Comparison of ENCODE assay signal across 9 cellular contexts in genomic region chr1:24289937-24290595, GRCh38. TPM values are rescaled to one million over a fixed set of nuclear protein-coding genes. Genes with fewer than 3 reads are reported as not detected.
DNase-seq lines count a peak whose midpoint lies in the region; ATAC-seq and TF ChIP-seq lines count a peak whose summit lies in the region.
"Had no signal": no experiment of that assay in that cellular context is flagged by ENCODE, and none has a peak within 500 bp of the region (broad histone marks: within the 10 kb centered on the region; RNA-seq: fewer than 3 reads in every experiment).

No MANE protein-coding gene starts in this region.

- POLR2A ChIA-PET in HEK293 (lab: Yijun Ruan, JAX) = interaction anchor here (1.5 kb wide), 1 partner anchor 32 kb away, joined by 4 read pairs; no protein-coding TSS in a partner anchor
- POLR2A ChIA-PET in CD4-positive, alpha-beta memory T cell (lab: Charles Lee; ENCODE audit: partially characterized antibody) = no interaction called here

- H3K36me3 ChIP-seq in HEK293 (ENCODE audit: control insufficient read depth in 2 of 2, insufficient read depth in 1 of 2, low read length in 2 of 2) = no peaks in the 10 kb centered on the region
- no peaks in the 10 kb centered on the region for H3K36me3 ChIP-seq in SJCRH30
- no peaks in the 10 kb centered on the region for H3K36me3 ChIP-seq in stomach
- H3K36me3 ChIP-seq in CD4-positive, alpha-beta memory T cell (ENCODE audit: insufficient read depth, low read length) = no peaks in the 10 kb centered on the region
- no peaks in the 10 kb centered on the region for H3K36me3 ChIP-seq in smooth muscle cell (ENCODE audit: low read depth)

- H3K4me2 ChIP-seq in smooth muscle cell = no peak overlapping the region

- peaks cover 3% of the 10 kb centered on the region for H3F3A ChIP-seq in smooth muscle cell (ENCODE audit: low read depth)

- H3K4me1 ChIP-seq in HEK293 (ENCODE audit: control insufficient read depth, insufficient read depth, low read length) (peaks cover 8% of the 10 kb centered on the region), SJCRH30 (peaks cover 4% of the 10 kb centered on the region; the same call in 1 of the 2 replicates), stomach (peaks cover 0 to 17% (median 7%) of the 10 kb centered on the region in 4 donors), smooth muscle cell (ENCODE audit: low read depth) (peaks cover 9% of the 10 kb centered on the region)
- H3K4me1 ChIP-seq in CD4-positive, alpha-beta memory T cell (ENCODE audit: insufficient read depth, low read length) = no peaks in the 10 kb centered on the region

- TF ChIP-seq EP300 in stomach (IDR thresholded peaks at IDR 0.05) = no peak

- no peaks in the 10 kb centered on the region for H3K36me3 Mint-ChIP-seq in CD4-positive, alpha-beta memory T cell
- H3K36me3 Mint-ChIP-seq: IgD-negative memory B cell had no signal

- no peak overlapping the region for H2AFZ ChIP-seq in smooth muscle cell (ENCODE audit: low read depth)

- no peaks in the 10 kb centered on the region for H3K79me2 ChIP-seq in smooth muscle cell (ENCODE audit: low read depth)

- CTCF ChIA-PET in HEK293 (lab: Yijun Ruan, JAX) = interaction anchor here (0.6 to 2.8 kb wide), 6 partner anchors 22 to 783 kb away, joined by 3 to 21 read pairs (median 6); no protein-coding TSS in a partner anchor
- CTCF ChIA-PET in CD4-positive, alpha-beta memory T cell (lab: Charles Lee; ENCODE audit: partially characterized antibody) = no interaction called here

- TF ChIP-seq POLR2A in stomach (IDR thresholded peaks at IDR 0.05) = no peak

- intact Hi-C loops in Right ventricle myocardium superior (cut with DNase I) = no loop called here
- intact Hi-C loops in stomach (cut with DNase I; ENCODE audit: low total_unique reads) = no loop called here
- intact Hi-C loops in CD4-positive, alpha-beta memory T cell (cut with micrococcal nuclease) = no loop called here

- TF ChIP-seq CTCF in HEK293 (tag by site-specific recombination; IDR thresholded peaks at IDR 0.05) = no peak
- no peak for TF ChIP-seq CTCF in stomach (IDR thresholded peaks at IDR 0.05)
- TF ChIP-seq CTCF in smooth muscle cell (IDR thresholded peaks at IDR 0.05; ENCODE audit: borderline replicate concordance, insufficient read depth, poor library complexity, severe bottlenecking) = no peak

- H3K27me3 ChIP-seq in SJCRH30 (peaks cover 13% of the 10 kb centered on the region), stomach (no peaks in the 10 kb centered on the region), smooth muscle cell (ENCODE audit: low read depth) (no peaks in the 10 kb centered on the region)
- no peaks in the 10 kb centered on the region for H3K27me3 ChIP-seq in CD4-positive, alpha-beta memory T cell (ENCODE audit: insufficient read depth, low read length)

- no peak overlapping the region for H3K9ac ChIP-seq in smooth muscle cell (ENCODE audit: low read depth)

- H3K27ac ChIP-seq in HEK293 (ENCODE audit: extremely low read depth, low read depth, low read length) (peak overlapping the region; percentile 29; the same call in 1 of the 2 replicates), SJCRH30 (no peak overlapping the region), stomach (no peak overlapping the region), smooth muscle cell (ENCODE audit: low read depth) (no peak overlapping the region)
- H3K27ac ChIP-seq in CD4-positive, alpha-beta memory T cell (ENCODE audit: low read depth, low read length) = no peak overlapping the region

- H3K9me3 Mint-ChIP-seq in CD4-positive, alpha-beta memory T cell = no peaks in the 10 kb centered on the region
- H3K9me3 Mint-ChIP-seq: IgD-negative memory B cell had no signal

- 56 to 64% (median 58%) methylated on average over 15 of the region's 15 CpGs for WGBS in stomach, 5 donors
- 89% methylated on average over 15 of the region's 15 CpGs for WGBS in smooth muscle cell (ENCODE audit: low lambda C conversion rate)

- H3K4me3 ChIP-seq in HEK293 (ENCODE audit: low read depth, low read length) (no peak overlapping the region), SJCRH30 (no peak overlapping the region), stomach (no peak overlapping the region), smooth muscle cell (no peak overlapping the region)
- no peak overlapping the region for H3K4me3 ChIP-seq in CD4-positive, alpha-beta memory T cell (ENCODE audit: low read length in 2 of 2)

- peak; percentile 98 for ATAC-seq in Right ventricle myocardium superior (ENCODE audit: poor library complexity)
- no peak for ATAC-seq in GM19397 (IDR thresholded peaks at IDR 0.05; ENCODE audit: unreplicated experiment)
- no peak for ATAC-seq in HG03039 (IDR thresholded peaks at IDR 0.05; ENCODE audit: unreplicated experiment)

- H4K20me1 ChIP-seq in smooth muscle cell (ENCODE audit: low read depth) = no peaks in the 10 kb centered on the region

- H3K4me1 Mint-ChIP-seq in CD4-positive, alpha-beta memory T cell = no peaks in the 10 kb centered on the region
- H3K4me1 Mint-ChIP-seq: IgD-negative memory B cell had no signal

- peak; percentile 70 for DNase-seq in SJCRH30
- peak; percentile 92 for DNase-seq in Right ventricle myocardium superior
- DNase-seq in stomach = peak; percentile 67
- DNase-seq in CD4-positive, alpha-beta memory T cell = no peak
- no peak for DNase-seq in smooth muscle cell (lab: John Stamatoyannopoulos, UW; ENCODE audit: unreplicated experiment)

- H3K27me3 Mint-ChIP-seq in CD4-positive, alpha-beta memory T cell = peaks cover 1 to 6% of the 10 kb centered on the region in 2 donors
- H3K27me3 Mint-ChIP-seq: IgD-negative memory B cell had no signal

- H3K4me3 Mint-ChIP-seq in CD4-positive, alpha-beta memory T cell = peak overlapping the region in 1 of 8 donors; percentile 36
- H3K4me3 Mint-ChIP-seq: IgD-negative memory B cell had no signal

- peak overlapping the region in 1 of 7 donors; percentile 83 for H3K27ac Mint-ChIP-seq in CD4-positive, alpha-beta memory T cell
- H3K27ac Mint-ChIP-seq: IgD-negative memory B cell had no signal

- H3K9me3 ChIP-seq in HEK293 (ENCODE audit: control insufficient read depth, insufficient read depth, low read depth, low read length) = no peaks in the 10 kb centered on the region
- no peaks in the 10 kb centered on the region for H3K9me3 ChIP-seq in SJCRH30 (replicated peaks)
- no peaks in the 10 kb centered on the region for H3K9me3 ChIP-seq in stomach
- H3K9me3 ChIP-seq in CD4-positive, alpha-beta memory T cell (ENCODE audit: control insufficient read depth in 1 of 2, low read length in 2 of 2) = no peaks in the 10 kb centered on the region
- H3K9me3 ChIP-seq in smooth muscle cell (replicated peaks; ENCODE audit: low read depth) = no peaks in the 10 kb centered on the region

TF ChIP-seq in HEK293, 187 proteins besides CTCF, POLR2A, EP300 and RAD21 (continues in another document):
- TF ChIP-seq ZNF2 (tag by site-specific recombination; IDR thresholded peaks at IDR 0.05) (peak; percentile 79; the same call in 1 of the 2 replicates), ZNF488 (tag by site-specific recombination; IDR thresholded peaks at IDR 0.05) (no peak), GLI2 (tag by site-specific recombination; IDR thresholded peaks at IDR 0.05; ENCODE audit: borderline replicate concordance, low read depth) (no peak), ZSCAN4 (tag by site-specific recombination; IDR thresholded peaks at IDR 0.05) (no peak), ZNF169 (tag by site-specific recombination; IDR thresholded peaks at IDR 0.05) (no peak), ZBTB17 (tag by site-specific recombination; IDR thresholded peaks at IDR 0.05) (peak; percentile 87), BCL11A (tag by site-specific recombination; IDR thresholded peaks at IDR 0.05; ENCODE audit: low read depth) (peak; percentile 85; the same call in 1 of the 2 replicates), MYNN (tag by site-specific recombination; IDR thresholded peaks at IDR 0.05; ENCODE audit: borderline replicate concordance) (no peak), ZNF513 (tag by site-specific recombination; IDR thresholded peaks at IDR 0.05) (no peak), ZFP69B (tag by site-specific recombination; IDR thresholded peaks at IDR 0.05) (peak; percentile 71), ZNF266 (tag by site-specific recombination; IDR thresholded peaks at IDR 0.05; ENCODE audit: low read depth) (no peak)

RNA-seq across cellular contexts. Expression of gene GRHL3, which starts 29.1 kb away (rescaled TPM):
- not detected in 2 replicates for total RNA-seq in SJCRH30 (2014; rRNA removed; shearing (Covaris generic))
- total RNA-seq in Right ventricle myocardium superior = not detected
- total RNA-seq in stomach = under 1 TPM in 1 of 5 donors, not detected in 4; 0.73 TPM
- 10 to 100 TPM in 1 of 3 donors, under 1 TPM in 2; 0.19 to 13.9 (median 0.61) TPM for polyA plus RNA-seq in stomach
- total RNA-seq in CD4-positive, alpha-beta memory T cell = not detected
- polyA plus RNA-seq in CD4-positive, alpha-beta memory T cell = not detected
- 5.6 and 10.5 TPM in 2 replicates for total RNA-seq in smooth muscle cell
- polyA plus RNA-seq in smooth muscle cell = 0.87 and 4.9 TPM in 2 replicates
- polyA plus RNA-seq: IgD-negative memory B cell had no signal

Comparison
In these comparisons a context has a peak if more than half of its experiments do, and no peak if none do; other contexts are left out.
1. DNase-seq: peak in SJCRH30 (2 of 2), Right ventricle myocardium superior (single experiment) and stomach (single experiment); none in CD4-positive, alpha-beta memory T cell (0 of 5) and smooth muscle cell (single experiment).